In the genomic region with DNA sequence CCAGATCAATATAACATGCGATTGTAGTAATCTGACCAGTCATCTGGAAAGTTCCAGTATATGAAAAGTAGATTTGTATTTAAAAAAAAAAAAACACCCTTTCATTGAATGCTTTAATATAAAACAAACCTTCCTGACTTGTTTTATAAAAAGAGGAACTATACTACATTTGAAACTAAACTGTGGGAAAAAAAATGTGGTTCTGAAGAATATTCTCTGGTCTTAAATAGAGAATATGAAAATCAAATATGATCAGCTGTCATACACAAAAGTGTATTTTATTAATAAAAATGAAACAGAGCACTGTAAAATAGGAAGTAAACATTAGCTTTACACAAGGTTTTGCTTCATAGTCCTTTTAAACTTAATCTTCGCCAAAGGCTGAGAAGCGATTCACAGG, we compare ENCODE assay signal across 22 cellular contexts.
"Had no signal": no experiment of that assay in that cellular context is flagged by ENCODE, and none has a peak within 500 bp of the region (broad histone marks: within the 10 kb centered on the region; RNA-seq: fewer than 3 reads in every experiment).

No MANE protein-coding gene starts in this region.

- H3K4me1 ChIP-seq: left ventricle myocardium inferior, psoas muscle, right atrium auricular region, tibial artery had no signal

- H3K36me3 Mint-ChIP-seq: brain, natural killer cell had no signal

- H3K9me3 Mint-ChIP-seq: activated CD4-positive, alpha-beta memory T cell treated with anti-CD3 and anti-CD28 coated beads, Interleukin-2, amount 10 ng/mL, durations not matched to agents 7 days and 5 days; dendritic cell treated with granulocyte-macrophage colony-stimulating factor and Interleukin-4, amounts not matched to agents 40 ng/mL and 50 ng/mL, for 4 days; natural killer cell; T-helper 1 cell treated with Interleukin-12 subunit alpha and Interleukin-12 subunit beta and Interleukin-4 antibody, amounts not matched to agents 30 μg/mL and 1 μg/mL, for 36 hours had no signal

- H3K36me3 ChIP-seq: left ventricle myocardium inferior, right atrium auricular region, tibial artery had no signal

- FAIRE-seq: frontal cortex had no signal

- ATAC-seq: activated CD4-positive, CD25-positive, alpha-beta regulatory T cell treated with anti-CD3 and anti-CD28 coated beads, Interleukin-2, amount 50 U/mL, for 24 hours; esophagus mucosa; natural killer cell; psoas muscle; stimulated activated naive CD8-positive, alpha-beta T cell treated with anti-CD3 and anti-CD28 coated beads, Interleukin-15, amount 100 ng/mL, for 72 hours had no signal

- H3K4me1 Mint-ChIP-seq: mesothelial cell of epicardium, natural killer cell had no signal

- H3K4me3 Mint-ChIP-seq: activated CD4-positive, alpha-beta memory T cell treated with anti-CD3 and anti-CD28 coated beads, Interleukin-2, amount 10 ng/mL, durations not matched to agents 7 days and 5 days; activated CD4-positive, alpha-beta T cell treated with anti-CD3 and anti-CD28 coated beads, Interleukin-2, amount 10 ng/mL, durations not matched to agents 24 days and 14 days; activated naive CD4-positive, alpha-beta T cell treated with anti-CD3 and anti-CD28 coated beads, Interleukin-2, amount 50 U/mL, for 24 hours; brain; dendritic cell treated with granulocyte-macrophage colony-stimulating factor and Interleukin-4, amounts not matched to agents 40 ng/mL and 50 ng/mL, for 4 days; mesothelial cell of epicardium; natural killer cell; stimulated activated naive CD8-positive, alpha-beta T cell treated with anti-CD3 and anti-CD28 coated beads, Interleukin-15, amount 100 ng/mL, for 72 hours; T-helper 1 cell treated with Interleukin-12 subunit alpha and Interleukin-12 subunit beta and Interleukin-4 antibody, amounts not matched to agents 30 μg/mL and 1 μg/mL, for 36 hours had no signal

- DNase-seq: activated CD4-positive, alpha-beta memory T cell treated with anti-CD3 and anti-CD28 coated beads, Interleukin-2, amount 10 ng/mL, durations not matched to agents 7 days and 5 days; activated CD4-positive, alpha-beta T cell treated with anti-CD3 and anti-CD28 coated beads, Interleukin-2, amount 10 ng/mL, durations not matched to agents 24 days and 14 days; activated gamma-delta T cell treated with Interleukin-2 at 50 U/mL for 16 hours; anterior cingulate cortex; effector CD8-positive, alpha-beta T cell; hypothalamus; left ventricle myocardium inferior; natural killer cell; psoas muscle; stimulated activated CD4-positive, alpha-beta T cell treated with anti-CD3 and anti-CD28 coated beads, Interleukin-12 subunit alpha, Interleukin-12 subunit beta, amount 100 ng/mL, for 4 hours; stimulated activated CD4-positive, alpha-beta T cell treated with anti-CD3 and anti-CD28 coated beads, Interleukin-4, amount 100 ng/mL, for 4 hours; stimulated activated naive CD8-positive, alpha-beta T cell treated with anti-CD3 and anti-CD28 coated beads, Interleukin-15, amount 100 ng/mL, for 72 hours; tibial artery had no signal

- H3K27ac ChIP-seq: left ventricle myocardium inferior, psoas muscle, right atrium auricular region, tibial artery had no signal

- H3K27me3 Mint-ChIP-seq: activated naive CD4-positive, alpha-beta T cell treated with anti-CD3 and anti-CD28 coated beads, Interleukin-2, amount 50 U/mL, for 24 hours; stimulated activated naive CD8-positive, alpha-beta T cell treated with anti-CD3 and anti-CD28 coated beads, Interleukin-15, amount 100 ng/mL, for 72 hours had no signal

- H3K27me3 ChIP-seq: right atrium auricular region had no signal

- H3K9me3 ChIP-seq: psoas muscle, right atrium auricular region, tibial artery had no signal

- H3K4me3 ChIP-seq: left ventricle myocardium inferior, psoas muscle, right atrium auricular region, tibial artery had no signal

- H3K27ac Mint-ChIP-seq: activated CD4-positive, alpha-beta memory T cell treated with anti-CD3 and anti-CD28 coated beads, Interleukin-2, amount 10 ng/mL, durations not matched to agents 7 days and 5 days; activated naive CD4-positive, alpha-beta T cell treated with anti-CD3 and anti-CD28 coated beads, Interleukin-2, amount 50 U/mL, for 24 hours; mesothelial cell of epicardium; natural killer cell; stimulated activated naive CD8-positive, alpha-beta T cell treated with anti-CD3 and anti-CD28 coated beads, Interleukin-15, amount 100 ng/mL, for 72 hours; T-helper 1 cell treated with Interleukin-12 subunit alpha and Interleukin-12 subunit beta and Interleukin-4 antibody, amounts not matched to agents 30 μg/mL and 1 μg/mL, for 36 hours had no signal
